In the genomic region with DNA sequence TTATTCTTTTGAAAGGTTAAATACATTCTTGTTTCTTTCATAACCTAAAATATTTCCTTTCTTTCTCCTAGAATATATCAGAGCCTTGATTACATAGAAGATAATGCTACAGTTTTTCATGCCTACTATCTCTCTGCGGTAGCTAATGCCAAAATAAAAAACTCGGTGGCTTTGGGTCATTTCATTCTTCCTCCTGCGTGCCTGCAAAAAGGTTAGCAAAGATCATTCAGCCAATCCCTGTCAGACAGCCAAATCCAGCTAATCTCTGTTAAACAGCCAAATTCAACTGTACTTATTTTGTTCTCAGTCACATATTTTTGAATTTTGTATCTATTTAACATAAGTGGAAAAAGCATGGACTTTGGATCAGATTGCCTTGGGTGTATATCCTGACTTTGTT, we compare ENCODE assay signal across 14 cellular contexts. TPM values are rescaled to one million over a fixed set of nuclear protein-coding genes. Genes with fewer than 3 reads are reported as not detected.
"Had no signal": no experiment of that assay in that cellular context is flagged by ENCODE, and none has a peak within 500 bp of the region (broad histone marks: within the 10 kb centered on the region; RNA-seq: fewer than 3 reads in every experiment).

No MANE protein-coding gene starts in this region.

RNA-seq across cellular contexts. Expression of a gene that starts 1.8 kb away (rescaled TPM):
- total RNA-seq: activated CD4-positive, alpha-beta memory T cell treated with anti-CD3 and anti-CD28 coated beads, Interleukin-2, amount 10 ng/mL, durations not matched to agents 7 days and 5 days; activated CD4-positive, alpha-beta T cell treated with anti-CD3 and anti-CD28 coated beads for 36 hours; activated CD4-positive, alpha-beta T cell treated with anti-CD3 and anti-CD28 coated beads, Interleukin-2, amount 10 ng/mL, durations not matched to agents 7 days and 5 days; activated CD8-positive, alpha-beta memory T cell treated with anti-CD3 and anti-CD28 coated beads, Interleukin-2, amount 10 ng/mL, durations not matched to agents 7 days and 5 days; activated CD8-positive, alpha-beta T cell treated with anti-CD3 and anti-CD28 coated beads, Interleukin-2, amount 10 ng/mL, durations not matched to agents 7 days and 5 days; activated naive CD8-positive, alpha-beta T cell treated with anti-CD3 and anti-CD28 coated beads, Interleukin-2, amount 10 ng/mL, durations not matched to agents 7 days and 5 days; activated T-helper 2 cell treated with anti-CD3 and anti-CD28 coated beads, Interferon-gamma antibody, Interleukin-2, Interleukin-4, amounts not matched to agents 10 μg/mL and 5 μg/mL and 100 μg/mL, durations not matched to agents 14 hours and 24 hours and 36 hours; ascending aorta; bronchial epithelial cell; cardiac muscle cell; T-cell; T-helper 1 cell treated with Interleukin-12 subunit alpha and Interleukin-12 subunit beta and Interleukin-4 antibody, amounts not matched to agents 30 ng/mL and 1 ng/mL, for 36 hours; WTC11 had no signal
- polyA plus RNA-seq: adipose tissue, cardiac muscle cell had no signal
